In the genomic region with DNA sequence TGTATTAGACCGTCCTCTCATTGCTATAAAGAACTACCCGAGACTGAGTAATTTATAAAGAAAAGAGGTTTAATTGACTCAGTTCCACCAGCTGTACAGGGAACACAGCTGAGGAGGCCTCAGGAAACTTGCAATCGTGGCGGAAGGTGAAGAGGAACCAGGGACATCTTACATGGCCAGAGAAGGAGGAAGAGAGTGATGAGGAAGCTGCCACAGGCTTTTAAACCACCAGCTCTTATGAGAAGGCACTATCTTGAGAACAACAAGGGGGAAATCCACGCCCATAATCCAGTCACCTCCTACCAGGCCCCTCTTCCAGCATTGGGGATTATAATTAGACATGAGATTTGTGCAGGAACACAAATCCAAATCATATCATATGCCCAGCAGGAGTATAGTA, we compare ENCODE assay signal across 1 cellular context.
TF ChIP-seq lines count a peak whose summit lies in the region.

No MANE protein-coding gene starts in this region.

TF ChIP-seq in HepG2, 621 proteins besides CTCF, POLR2A, EP300 and RAD21:
- TF ChIP-seq ZFYVE20 (CRISPR knock-in tag; IDR thresholded peaks at IDR 0.05; ENCODE audit: borderline replicate concordance, low read depth) = no peak
- TF ChIP-seq, protein P1, sequence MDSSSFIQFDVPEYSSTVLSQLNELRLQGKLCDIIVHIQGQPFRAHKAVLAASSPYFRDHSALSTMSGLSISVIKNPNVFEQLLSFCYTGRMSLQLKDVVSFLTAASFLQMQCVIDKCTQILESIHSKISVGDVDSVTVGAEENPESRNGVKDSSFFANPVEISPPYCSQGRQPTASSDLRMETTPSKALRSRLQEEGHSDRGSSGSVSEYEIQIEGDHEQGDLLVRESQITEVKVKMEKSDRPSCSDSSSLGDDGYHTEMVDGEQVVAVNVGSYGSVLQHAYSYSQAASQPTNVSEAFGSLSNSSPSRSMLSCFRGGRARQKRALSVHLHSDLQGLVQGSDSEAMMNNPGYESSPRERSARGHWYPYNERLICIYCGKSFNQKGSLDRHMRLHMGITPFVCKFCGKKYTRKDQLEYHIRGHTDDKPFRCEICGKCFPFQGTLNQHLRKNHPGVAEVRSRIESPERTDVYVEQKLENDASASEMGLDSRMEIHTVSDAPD (CRISPR knock-in tag; IDR thresholded peaks at IDR 0.05) = no peak
- no peak for TF ChIP-seq RFX3 (CRISPR knock-in tag; IDR thresholded peaks at IDR 0.05)
- TF ChIP-seq ZNF205 (CRISPR knock-in tag; IDR thresholded peaks at IDR 0.05) = no peak
- TF ChIP-seq, protein P2, sequence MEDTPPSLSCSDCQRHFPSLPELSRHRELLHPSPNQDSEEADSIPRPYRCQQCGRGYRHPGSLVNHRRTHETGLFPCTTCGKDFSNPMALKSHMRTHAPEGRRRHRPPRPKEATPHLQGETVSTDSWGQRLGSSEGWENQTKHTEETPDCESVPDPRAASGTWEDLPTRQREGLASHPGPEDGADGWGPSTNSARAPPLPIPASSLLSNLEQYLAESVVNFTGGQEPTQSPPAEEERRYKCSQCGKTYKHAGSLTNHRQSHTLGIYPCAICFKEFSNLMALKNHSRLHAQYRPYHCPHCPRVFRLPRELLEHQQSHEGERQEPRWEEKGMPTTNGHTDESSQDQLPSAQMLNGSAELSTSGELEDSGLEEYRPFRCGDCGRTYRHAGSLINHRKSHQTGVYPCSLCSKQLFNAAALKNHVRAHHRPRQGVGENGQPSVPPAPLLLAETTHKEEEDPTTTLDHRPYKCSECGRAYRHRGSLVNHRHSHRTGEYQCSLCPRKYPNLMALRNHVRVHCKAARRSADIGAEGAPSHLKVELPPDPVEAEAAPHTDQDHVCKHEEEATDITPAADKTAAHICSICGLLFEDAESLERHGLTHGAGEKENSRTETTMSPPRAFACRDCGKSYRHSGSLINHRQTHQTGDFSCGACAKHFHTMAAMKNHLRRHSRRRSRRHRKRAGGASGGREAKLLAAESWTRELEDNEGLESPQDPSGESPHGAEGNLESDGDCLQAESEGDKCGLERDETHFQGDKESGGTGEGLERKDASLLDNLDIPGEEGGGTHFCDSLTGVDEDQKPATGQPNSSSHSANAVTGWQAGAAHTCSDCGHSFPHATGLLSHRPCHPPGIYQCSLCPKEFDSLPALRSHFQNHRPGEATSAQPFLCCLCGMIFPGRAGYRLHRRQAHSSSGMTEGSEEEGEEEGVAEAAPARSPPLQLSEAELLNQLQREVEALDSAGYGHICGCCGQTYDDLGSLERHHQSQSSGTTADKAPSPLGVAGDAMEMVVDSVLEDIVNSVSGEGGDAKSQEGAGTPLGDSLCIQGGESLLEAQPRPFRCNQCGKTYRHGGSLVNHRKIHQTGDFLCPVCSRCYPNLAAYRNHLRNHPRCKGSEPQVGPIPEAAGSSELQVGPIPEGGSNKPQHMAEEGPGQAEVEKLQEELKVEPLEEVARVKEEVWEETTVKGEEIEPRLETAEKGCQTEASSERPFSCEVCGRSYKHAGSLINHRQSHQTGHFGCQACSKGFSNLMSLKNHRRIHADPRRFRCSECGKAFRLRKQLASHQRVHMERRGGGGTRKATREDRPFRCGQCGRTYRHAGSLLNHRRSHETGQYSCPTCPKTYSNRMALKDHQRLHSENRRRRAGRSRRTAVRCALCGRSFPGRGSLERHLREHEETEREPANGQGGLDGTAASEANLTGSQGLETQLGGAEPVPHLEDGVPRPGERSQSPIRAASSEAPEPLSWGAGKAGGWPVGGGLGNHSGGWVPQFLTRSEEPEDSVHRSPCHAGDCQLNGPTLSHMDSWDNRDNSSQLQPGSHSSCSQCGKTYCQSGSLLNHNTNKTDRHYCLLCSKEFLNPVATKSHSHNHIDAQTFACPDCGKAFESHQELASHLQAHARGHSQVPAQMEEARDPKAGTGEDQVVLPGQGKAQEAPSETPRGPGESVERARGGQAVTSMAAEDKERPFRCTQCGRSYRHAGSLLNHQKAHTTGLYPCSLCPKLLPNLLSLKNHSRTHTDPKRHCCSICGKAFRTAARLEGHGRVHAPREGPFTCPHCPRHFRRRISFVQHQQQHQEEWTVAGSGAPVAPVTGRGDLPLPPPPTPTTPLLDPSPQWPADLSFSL (CRISPR knock-in tag; IDR thresholded peaks at IDR 0.05) = no peak
- no peak for TF ChIP-seq NFYC (CRISPR knock-in tag; IDR thresholded peaks at IDR 0.05)
- no peak for TF ChIP-seq ZNF34 (CRISPR knock-in tag; IDR thresholded peaks at IDR 0.05; ENCODE audit: borderline replicate concordance)
- no peak for TF ChIP-seq HNRNPH1 (optimal IDR thresholded peaks at IDR 0.05; ENCODE audit: low read depth, low read length)
- TF ChIP-seq, protein P3, sequence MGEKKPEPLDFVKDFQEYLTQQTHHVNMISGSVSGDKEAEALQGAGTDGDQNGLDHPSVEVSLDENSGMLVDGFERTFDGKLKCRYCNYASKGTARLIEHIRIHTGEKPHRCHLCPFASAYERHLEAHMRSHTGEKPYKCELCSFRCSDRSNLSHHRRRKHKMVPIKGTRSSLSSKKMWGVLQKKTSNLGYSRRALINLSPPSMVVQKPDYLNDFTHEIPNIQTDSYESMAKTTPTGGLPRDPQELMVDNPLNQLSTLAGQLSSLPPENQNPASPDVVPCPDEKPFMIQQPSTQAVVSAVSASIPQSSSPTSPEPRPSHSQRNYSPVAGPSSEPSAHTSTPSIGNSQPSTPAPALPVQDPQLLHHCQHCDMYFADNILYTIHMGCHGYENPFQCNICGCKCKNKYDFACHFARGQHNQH (CRISPR knock-in tag; IDR thresholded peaks at IDR 0.05) = no peak
- no peak for TF ChIP-seq ZC3H4 (CRISPR knock-in tag; IDR thresholded peaks at IDR 0.05; ENCODE audit: borderline replicate concordance)
- TF ChIP-seq SNAPC2 (CRISPR knock-in tag; IDR thresholded peaks at IDR 0.05) = no peak
- TF ChIP-seq, protein P4, sequence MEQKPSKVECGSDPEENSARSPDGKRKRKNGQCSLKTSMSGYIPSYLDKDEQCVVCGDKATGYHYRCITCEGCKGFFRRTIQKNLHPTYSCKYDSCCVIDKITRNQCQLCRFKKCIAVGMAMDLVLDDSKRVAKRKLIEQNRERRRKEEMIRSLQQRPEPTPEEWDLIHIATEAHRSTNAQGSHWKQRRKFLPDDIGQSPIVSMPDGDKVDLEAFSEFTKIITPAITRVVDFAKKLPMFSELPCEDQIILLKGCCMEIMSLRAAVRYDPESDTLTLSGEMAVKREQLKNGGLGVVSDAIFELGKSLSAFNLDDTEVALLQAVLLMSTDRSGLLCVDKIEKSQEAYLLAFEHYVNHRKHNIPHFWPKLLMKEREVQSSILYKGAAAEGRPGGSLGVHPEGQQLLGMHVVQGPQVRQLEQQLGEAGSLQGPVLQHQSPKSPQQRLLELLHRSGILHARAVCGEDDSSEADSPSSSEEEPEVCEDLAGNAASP (CRISPR knock-in tag; IDR thresholded peaks at IDR 0.05; ENCODE audit: borderline replicate concordance) = no peak
- TF ChIP-seq, protein P5, sequence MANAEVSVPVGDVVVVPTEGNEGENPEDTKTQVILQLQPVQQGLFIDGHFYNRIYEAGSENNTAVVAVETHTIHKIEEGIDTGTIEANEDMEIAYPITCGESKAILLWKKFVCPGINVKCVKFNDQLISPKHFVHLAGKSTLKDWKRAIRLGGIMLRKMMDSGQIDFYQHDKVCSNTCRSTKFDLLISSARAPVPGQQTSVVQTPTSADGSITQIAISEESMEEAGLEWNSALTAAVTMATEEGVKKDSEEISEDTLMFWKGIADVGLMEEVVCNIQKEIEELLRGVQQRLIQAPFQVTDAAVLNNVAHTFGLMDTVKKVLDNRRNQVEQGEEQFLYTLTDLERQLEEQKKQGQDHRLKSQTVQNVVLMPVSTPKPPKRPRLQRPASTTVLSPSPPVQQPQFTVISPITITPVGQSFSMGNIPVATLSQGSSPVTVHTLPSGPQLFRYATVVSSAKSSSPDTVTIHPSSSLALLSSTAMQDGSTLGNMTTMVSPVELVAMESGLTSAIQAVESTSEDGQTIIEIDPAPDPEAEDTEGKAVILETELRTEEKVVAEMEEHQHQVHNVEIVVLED (CRISPR knock-in tag; IDR thresholded peaks at IDR 0.05; ENCODE audit: borderline replicate concordance) = no peak
- no peak for TF ChIP-seq KLF9 (CRISPR knock-in tag; IDR thresholded peaks at IDR 0.05; ENCODE audit: low read depth)
- TF ChIP-seq, protein P6, sequence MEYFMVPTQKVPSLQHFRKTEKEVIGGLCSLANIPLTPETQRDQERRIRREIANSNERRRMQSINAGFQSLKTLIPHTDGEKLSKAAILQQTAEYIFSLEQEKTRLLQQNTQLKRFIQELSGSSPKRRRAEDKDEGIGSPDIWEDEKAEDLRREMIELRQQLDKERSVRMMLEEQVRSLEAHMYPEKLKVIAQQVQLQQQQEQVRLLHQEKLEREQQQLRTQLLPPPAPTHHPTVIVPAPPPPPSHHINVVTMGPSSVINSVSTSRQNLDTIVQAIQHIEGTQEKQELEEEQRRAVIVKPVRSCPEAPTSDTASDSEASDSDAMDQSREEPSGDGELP (IDR thresholded peaks at IDR 0.05; ENCODE audit: borderline replicate concordance, low read depth) = no peak
- TF ChIP-seq HNRNPL (IDR thresholded peaks at IDR 0.05; ENCODE audit: low read depth, low read length) = no peak
- TF ChIP-seq, protein P7, sequence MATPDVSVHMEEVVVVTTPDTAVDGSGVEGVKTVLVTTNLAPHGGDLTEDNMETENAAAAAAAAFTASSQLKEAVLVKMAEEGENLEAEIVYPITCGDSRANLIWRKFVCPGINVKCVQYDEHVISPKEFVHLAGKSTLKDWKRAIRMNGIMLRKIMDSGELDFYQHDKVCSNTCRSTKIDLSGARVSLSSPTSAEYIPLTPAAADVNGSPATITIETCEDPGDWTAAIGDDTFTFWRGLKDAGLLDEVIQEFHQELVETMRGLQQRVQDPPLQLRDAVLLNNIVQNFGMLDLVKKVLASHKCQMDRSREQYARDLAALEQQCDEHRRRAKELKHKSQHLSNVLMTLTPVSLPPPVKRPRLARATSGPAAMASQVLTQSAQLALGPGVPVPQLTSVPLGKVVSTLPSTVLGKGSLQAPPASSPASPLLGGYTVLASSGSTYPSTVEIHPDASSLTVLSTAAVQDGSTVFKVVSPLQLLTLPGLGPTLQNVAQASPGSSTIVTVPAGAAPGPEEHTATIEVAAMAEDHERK (CRISPR knock-in tag; IDR thresholded peaks at IDR 0.05; ENCODE audit: low read depth) = no peak
- TF ChIP-seq, protein P8, sequence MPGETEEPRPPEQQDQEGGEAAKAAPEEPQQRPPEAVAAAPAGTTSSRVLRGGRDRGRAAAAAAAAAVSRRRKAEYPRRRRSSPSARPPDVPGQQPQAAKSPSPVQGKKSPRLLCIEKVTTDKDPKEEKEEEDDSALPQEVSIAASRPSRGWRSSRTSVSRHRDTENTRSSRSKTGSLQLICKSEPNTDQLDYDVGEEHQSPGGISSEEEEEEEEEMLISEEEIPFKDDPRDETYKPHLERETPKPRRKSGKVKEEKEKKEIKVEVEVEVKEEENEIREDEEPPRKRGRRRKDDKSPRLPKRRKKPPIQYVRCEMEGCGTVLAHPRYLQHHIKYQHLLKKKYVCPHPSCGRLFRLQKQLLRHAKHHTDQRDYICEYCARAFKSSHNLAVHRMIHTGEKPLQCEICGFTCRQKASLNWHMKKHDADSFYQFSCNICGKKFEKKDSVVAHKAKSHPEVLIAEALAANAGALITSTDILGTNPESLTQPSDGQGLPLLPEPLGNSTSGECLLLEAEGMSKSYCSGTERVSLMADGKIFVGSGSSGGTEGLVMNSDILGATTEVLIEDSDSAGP (CRISPR knock-in tag; IDR thresholded peaks at IDR 0.05; ENCODE audit: borderline replicate concordance) = no peak
